Comparison of ENCODE assay signal across 19 cellular contexts in the genomic region with DNA sequence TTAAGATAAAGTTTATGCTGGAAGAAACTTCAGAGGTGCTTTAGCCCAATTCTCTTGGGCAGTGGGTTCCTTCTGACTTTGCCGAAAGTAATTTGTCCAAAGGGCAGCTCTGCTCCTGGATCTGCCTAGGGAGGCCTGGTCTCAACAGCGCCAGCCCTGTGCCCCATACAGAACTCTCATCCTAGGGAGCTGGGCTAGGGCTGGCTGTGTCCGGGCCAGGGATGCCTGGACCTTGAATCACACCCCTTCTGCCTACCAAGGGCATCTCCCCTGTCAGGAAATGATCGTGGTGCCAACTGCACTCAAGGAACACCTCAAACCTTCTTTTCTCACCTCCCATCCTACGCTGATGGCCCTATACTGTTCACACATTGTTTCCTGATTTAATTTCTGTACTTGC. TPM values are rescaled to one million over a fixed set of nuclear protein-coding genes. Genes with fewer than 3 reads are reported as not detected.
DNase-seq lines count a peak whose midpoint lies in the region; FAIRE-seq and TF ChIP-seq lines count a peak whose summit lies in the region.
"Had no signal": no experiment of that assay in that cellular context is flagged by ENCODE, and none has a peak within 500 bp of the region (broad histone marks: within the 10 kb centered on the region; RNA-seq: fewer than 3 reads in every experiment).

No MANE protein-coding gene starts in this region.

- TF ChIP-seq POLR2A in endothelial cell of umbilical vein (IDR thresholded peaks at IDR 0.05; ENCODE audit: low read depth, low read length), result no peak

- DNase-seq in NCI-H446 treated with DMSO at 0.1 percent for 48 hours (lab: John Stamatoyannopoulos, UW), result peak; percentile 98
- DNase-seq in endothelial cell of umbilical vein (ENCODE audit: low read depth, low spot score), result no peak
- DNase-seq in ureter (ENCODE audit: low spot score), result no peak
- DNase-seq in HuH-7 (ENCODE audit: low spot score), result no peak
- DNase-seq in CD4-positive, alpha-beta memory T cell, result no peak
- no peak for DNase-seq in HCEC 1CT
- DNase-seq: activated CD4-positive, alpha-beta T cell treated with anti-CD3 and anti-CD28 coated beads, Interleukin-2, amount 10 ng/mL, durations not matched to agents 24 days and 14 days; activated T-cell treated with anti-CD3 and anti-CD28 coated beads, Interleukin-2, amount 50 U/mL, for 72 hours; BE2C; effector CD8-positive, alpha-beta T cell; NCI-H1105 treated with DMSO at 0.1 percent for 48 hours; NCI-H524 treated with DMSO at 0.1 percent for 48 hours; T-helper 17 cell had no signal

- peaks cover 5 to 34% (median 16%) of the 10 kb centered on the region in 4 donors for H3K4me1 Mint-ChIP-seq in CD4-positive, alpha-beta memory T cell

- no peaks in the 10 kb centered on the region for H4K20me1 ChIP-seq in endothelial cell of umbilical vein (replicated peaks; ENCODE audit: control insufficient read depth, extremely low read depth, insufficient read depth, low read length)

- H3K36me3 ChIP-seq in endothelial cell of umbilical vein (ENCODE audit: control insufficient read depth in 2 of 2, extremely low read depth in 1 of 2, insufficient read depth in 2 of 2, low read length in 2 of 2), result no peaks in the 10 kb centered on the region
- no peaks in the 10 kb centered on the region for H3K36me3 ChIP-seq in CD4-positive, alpha-beta memory T cell (ENCODE audit: insufficient read depth, low read length)
- H3K36me3 ChIP-seq: BE2C had no signal

- no peak overlapping the region for H3K4me3 Mint-ChIP-seq in CD4-positive, alpha-beta memory T cell
- H3K4me3 Mint-ChIP-seq: activated CD4-positive, alpha-beta T cell treated with anti-CD3 and anti-CD28 coated beads, Interleukin-2, amount 10 ng/mL, durations not matched to agents 24 days and 14 days; activated T-cell treated with anti-CD3 and anti-CD28 coated beads, Interleukin-2, amount 50 U/mL, for 72 hours; IgD-negative memory B cell; neural crest cell; T-helper 17 cell had no signal

- POLR2A ChIA-PET in endothelial cell of umbilical vein (lab: Charles Lee), result interaction anchor here (1.0 kb wide), 1 partner anchor 39 kb away, joined by 3 read pairs; no protein-coding TSS in a partner anchor
- POLR2A ChIA-PET in CD4-positive, alpha-beta memory T cell (lab: Charles Lee; ENCODE audit: partially characterized antibody), result no interaction called here

- H3K9me3 ChIP-seq in endothelial cell of umbilical vein (replicated peaks; ENCODE audit: control insufficient read depth, insufficient read depth, low read length), result no peaks in the 10 kb centered on the region
- H3K9me3 ChIP-seq in CD4-positive, alpha-beta memory T cell (ENCODE audit: control insufficient read depth in 1 of 2, low read length in 2 of 2), result no peaks in the 10 kb centered on the region
- H3K9me3 ChIP-seq: BE2C had no signal

- H3K27ac Mint-ChIP-seq in CD4-positive, alpha-beta memory T cell, result no peak overlapping the region
- H3K27ac Mint-ChIP-seq: activated CD4-positive, alpha-beta T cell treated with anti-CD3 and anti-CD28 coated beads, Interleukin-2, amount 10 ng/mL, durations not matched to agents 24 days and 14 days; activated T-cell treated with anti-CD3 and anti-CD28 coated beads, Interleukin-2, amount 50 U/mL, for 72 hours; IgD-negative memory B cell; T-helper 17 cell had no signal

- no peak overlapping the region for H3K9ac ChIP-seq in endothelial cell of umbilical vein (replicated peaks; ENCODE audit: extremely low read depth, insufficient read depth, low read length)

- H3K4me1 ChIP-seq in endothelial cell of umbilical vein (ENCODE audit: control insufficient read depth, extremely low read depth, insufficient read depth, low read length), result peaks cover 57% of the 10 kb centered on the region
- H3K4me1 ChIP-seq in CD4-positive, alpha-beta memory T cell (ENCODE audit: insufficient read depth, low read length), result peaks cover 3% of the 10 kb centered on the region

- intact Hi-C loops in endothelial cell of umbilical vein (cut with micrococcal nuclease), result loop anchor here (1.0 to 10.0 kb wide), 4 partner anchors 80 to 1316 kb away; no protein-coding TSS in a partner anchor
- intact Hi-C loops in CD4-positive, alpha-beta memory T cell (cut with micrococcal nuclease), result loop anchor here (5.0 kb wide), 1 partner anchor 909 kb away; no protein-coding TSS in a partner anchor

- no peaks in the 10 kb centered on the region for H3K9me3 Mint-ChIP-seq in CD4-positive, alpha-beta memory T cell
- H3K9me3 Mint-ChIP-seq: activated CD4-positive, alpha-beta T cell treated with anti-CD3 and anti-CD28 coated beads, Interleukin-2, amount 10 ng/mL, durations not matched to agents 24 days and 14 days; activated T-cell treated with anti-CD3 and anti-CD28 coated beads, Interleukin-2, amount 50 U/mL, for 72 hours; neural crest cell had no signal

- dilution Hi-C loops in endothelial cell of umbilical vein (cut with MboI; ENCODE audit: extremely low pct_ligation_motif_present, low sequenced_read_pairs), result no loop called here

- no peaks in the 10 kb centered on the region for H3K27me3 ChIP-seq in endothelial cell of umbilical vein (ENCODE audit: control insufficient read depth in 2 of 2, insufficient read depth in 2 of 2, low read length in 2 of 2)
- no peaks in the 10 kb centered on the region for H3K27me3 ChIP-seq in layer of hippocampus (ENCODE audit: control insufficient read depth, insufficient read depth, low read length)
- H3K27me3 ChIP-seq in CD4-positive, alpha-beta memory T cell (ENCODE audit: insufficient read depth, low read length), result peaks cover 9% of the 10 kb centered on the region
- H3K27me3 ChIP-seq: BE2C had no signal

- H3K4me2 ChIP-seq in endothelial cell of umbilical vein (ENCODE audit: insufficient read depth, low read length), result peak overlapping the region; percentile 3

- no peak for FAIRE-seq in endothelial cell of umbilical vein (lab: Jason Lieb, UNC)
- FAIRE-seq: GM12891, RCC 7860 had no signal

- peaks cover 45 to 60% of the 10 kb centered on the region in 2 donors for H3K27me3 Mint-ChIP-seq in CD4-positive, alpha-beta memory T cell

- no TSS peak for BruUV-seq in endothelial cell of umbilical vein (replicated peaks; lab: Mats Ljungman, UMichigan)

- no peak overlapping the region for H3K4me3 ChIP-seq in endothelial cell of umbilical vein (replicated peaks in 1 of 3; ENCODE audit: insufficient read depth in 1 of 3, low read depth in 1 of 3, low read length in 3 of 3)
- no peak overlapping the region for H3K4me3 ChIP-seq in CD4-positive, alpha-beta memory T cell (ENCODE audit: low read length in 2 of 2)

- TF ChIP-seq CTCF in endothelial cell of umbilical vein (IDR thresholded peaks at IDR 0.05; ENCODE audit: extremely low read depth in 1 of 2, insufficient read depth in 1 of 2, low read depth in 1 of 2, low read length in 2 of 2), result no peak

- no peaks in the 10 kb centered on the region for H3K79me2 ChIP-seq in endothelial cell of umbilical vein (ENCODE audit: control insufficient read depth, insufficient read depth, low read length)

- H3K36me3 Mint-ChIP-seq in CD4-positive, alpha-beta memory T cell, result no peaks in the 10 kb centered on the region
- H3K36me3 Mint-ChIP-seq: IgD-negative memory B cell had no signal

- peak overlapping the region; percentile 53 for H2AFZ ChIP-seq in endothelial cell of umbilical vein (ENCODE audit: low read depth, low read length)

- H3K27ac ChIP-seq in endothelial cell of umbilical vein (ENCODE audit: insufficient read depth, low read depth, low read length) (peak overlapping the region; percentile 14), layer of hippocampus (ENCODE audit: low read depth, low read length) (peak overlapping the region; percentile 40), temporal lobe (ENCODE audit: low read depth, low read length) (peak overlapping the region; percentile 56)
- H3K27ac ChIP-seq in CD4-positive, alpha-beta memory T cell (ENCODE audit: low read depth, low read length), result no peak overlapping the region

- H3K9me1 ChIP-seq in endothelial cell of umbilical vein (replicated peaks; ENCODE audit: control insufficient read depth, extremely low read depth, insufficient read depth, low read length), result no peaks in the 10 kb centered on the region

- CTCF ChIA-PET in endothelial cell of umbilical vein (lab: Charles Lee), result interaction anchor here (0.7 to 4.8 kb wide), 10 partner anchors 11 to 926 kb away, joined by 3 to 60 read pairs (median 4); no protein-coding TSS in a partner anchor
- CTCF ChIA-PET in CD4-positive, alpha-beta memory T cell (lab: Charles Lee; ENCODE audit: partially characterized antibody), result interaction anchor here (4.2 kb wide), 1 partner anchor 922 kb away, joined by 61 read pairs; no protein-coding TSS in a partner anchor

TF ChIP-seq in endothelial cell of umbilical vein, 7 proteins besides CTCF, POLR2A, EP300 and RAD21:
- no peak for TF ChIP-seq JUN (IDR thresholded peaks at IDR 0.05; ENCODE audit: borderline replicate concordance, insufficient read depth, insufficient read length, low read depth)
- TF ChIP-seq EZH2 (IDR thresholded peaks at IDR 0.05; ENCODE audit: borderline replicate concordance, low read depth, low read length, severe bottlenecking), result no peak

RNA-seq across cellular contexts. Expression of a gene that starts 37.3 kb away (rescaled TPM):
- total RNA-seq in endothelial cell of umbilical vein (160 and 174 TPM in 2 replicates), temporal lobe (139 TPM), ureter (99.1 TPM)
- 23.4 and 26.4 TPM in 2 replicates for polyA plus RNA-seq in endothelial cell of umbilical vein
- polyA plus RNA-seq in endothelial cell of umbilical vein (2011; cell fraction: cytosol; rRNA removed), result 37.4 and 43.7 TPM in 2 replicates
- 154 and 187 TPM in 2 replicates for polyA plus RNA-seq in endothelial cell of umbilical vein (2011; cell fraction: nucleus; rRNA removed)
- polyA plus RNA-seq in endothelial cell of umbilical vein (2012), result 57.7 and 61.6 TPM in 2 replicates
- polyA minus RNA-seq in endothelial cell of umbilical vein, result 232 and 242 TPM in 2 replicates
- polyA minus RNA-seq in endothelial cell of umbilical vein (2011; cell fraction: cytosol; rRNA and poly(A)+ RNA removed), result 21.1 TPM
- 402 and 529 TPM in 2 replicates for polyA minus RNA-seq in endothelial cell of umbilical vein (2011; cell fraction: nucleus; rRNA and poly(A)+ RNA removed)
- not detected for total RNA-seq in CD4-positive, alpha-beta memory T cell
- polyA plus RNA-seq in CD4-positive, alpha-beta memory T cell, result not detected
- total RNA-seq: activated CD4-positive, alpha-beta T cell treated with anti-CD3 and anti-CD28 coated beads, Interleukin-2, amount 10 ng/mL, durations not matched to agents 24 days and 14 days; activated T-cell treated with anti-CD3 and anti-CD28 coated beads, Interleukin-2, amount 50 U/mL, for 72 hours had no signal
- polyA plus RNA-seq: IgD-negative memory B cell had no signal

Comparison
In these comparisons a context has a peak if more than half of its experiments do, and no peak if none do; other contexts are left out.
1. RNA of a gene that starts 37.3 kb away (total RNA-seq): 160 to 174 TPM in endothelial cell of umbilical vein, 139 TPM in temporal lobe (single experiment) and 99.1 TPM in ureter (single experiment); not detected in CD4-positive, alpha-beta memory T cell; every median in the first group is over 100 times any median in the second.